ENCODE assay signal across 25 cellular contexts in genomic region chr11:65357856-65358356, GRCh38. TPM values are rescaled to one million over a fixed set of nuclear protein-coding genes. Genes with fewer than 3 reads are reported as not detected.
DNase-seq lines count a peak whose midpoint lies in the region; ATAC-seq, FAIRE-seq and TF ChIP-seq lines count a peak whose summit lies in the region.
"Had no signal": no experiment of that assay in that cellular context is flagged by ENCODE, and none has a peak within 500 bp of the region (broad histone marks: within the 10 kb centered on the region; RNA-seq: fewer than 3 reads in every experiment).

No MANE protein-coding gene starts in this region.

- H4K91ac ChIP-seq in mesenchymal stem cell (ENCODE audit: low read length): no peak overlapping the region

- CTCF ChIA-PET in CD4-positive, alpha-beta T cell (lab: Charles Lee): interaction anchor here (0.6 kb wide), 1 partner anchor 98 kb away, joined by 3 read pairs; no protein-coding TSS in a partner anchor

- H3K36me3 Mint-ChIP-seq in CD4-positive, alpha-beta T cell (ENCODE audit: low read depth): peaks cover 8% of the 10 kb centered on the region

- H3K4ac ChIP-seq in mesenchymal stem cell (ENCODE audit: low read depth in 1 of 2, low read length in 2 of 2): no peak overlapping the region

- H3K4me1 Mint-ChIP-seq in CD4-positive, alpha-beta T cell (ENCODE audit: low read depth): peaks cover 22% of the 10 kb centered on the region

- H2BK15ac ChIP-seq in mesenchymal stem cell (ENCODE audit: low read depth, poor library complexity, severe bottlenecking): no peak overlapping the region

- ATAC-seq in CD4-positive, alpha-beta T cell (ENCODE audit: poor library complexity): no peak
- no peak for ATAC-seq in HG03521 (IDR thresholded peaks at IDR 0.05; ENCODE audit: unreplicated experiment)
- ATAC-seq: A549; activated naive CD8-positive, alpha-beta T cell treated with anti-CD3 and anti-CD28 coated beads, Interleukin-2, amount 50 U/mL, for 24 hours had no signal

- H3K9ac ChIP-seq in mesenchymal stem cell (ENCODE audit: low read length): no peak overlapping the region

- no peak overlapping the region for H2BK12ac ChIP-seq in mesenchymal stem cell (ENCODE audit: low read length in 2 of 2)

- H3K4me1 ChIP-seq in Peyer's patch (peaks cover 4 to 41% (median 9%) of the 10 kb centered on the region in 4 donors), mesenchymal stem cell (ENCODE audit: control insufficient read depth, insufficient read depth, low read depth, low read length) (peaks cover 16% of the 10 kb centered on the region)

- WGBS in mesenchymal stem cell: 83% methylated on average over 5 of the region's 8 CpGs

- H4K8ac ChIP-seq in mesenchymal stem cell (ENCODE audit: low read length): no peak overlapping the region

- H3K18ac ChIP-seq in mesenchymal stem cell (ENCODE audit: low read depth in 1 of 2, low read length in 2 of 2): no peak overlapping the region

- H3K36me3 ChIP-seq in Peyer's patch: no peaks in the 10 kb centered on the region
- H3K36me3 ChIP-seq in mesenchymal stem cell (ENCODE audit: control insufficient read depth in 1 of 2, insufficient read depth in 2 of 2, low read depth in 1 of 2, low read length in 2 of 2): peaks cover 7 to 8% of the 10 kb centered on the region in 2 experiments

- H3K4me3 Mint-ChIP-seq in CD4-positive, alpha-beta T cell: peak overlapping the region; percentile 17
- H3K4me3 Mint-ChIP-seq: activated naive CD8-positive, alpha-beta T cell treated with anti-CD3 and anti-CD28 coated beads, Interleukin-2, amount 50 U/mL, for 24 hours had no signal

- no peaks in the 10 kb centered on the region for H3K9me3 Mint-ChIP-seq in CD4-positive, alpha-beta T cell
- H3K9me3 Mint-ChIP-seq: activated naive CD8-positive, alpha-beta T cell treated with anti-CD3 and anti-CD28 coated beads, Interleukin-2, amount 50 U/mL, for 24 hours had no signal

- no peak overlapping the region for H2BK120ac ChIP-seq in mesenchymal stem cell (ENCODE audit: low read depth, low read length)

- H3K79me1 ChIP-seq in mesenchymal stem cell (replicated peaks; ENCODE audit: low read length, poor library complexity, severe bottlenecking): no peaks in the 10 kb centered on the region

- no peak for TF ChIP-seq CTCF in CD4-positive, alpha-beta T cell (IDR thresholded peaks at IDR 0.05)
- TF ChIP-seq CTCF in Peyer's patch (IDR thresholded peaks at IDR 0.05) (peak in 1 of 6 experiments; percentile 22), fibroblast of the aortic adventitia (IDR thresholded peaks at IDR 0.05; ENCODE audit: insufficient read depth, low read length) (no peak)

- no peak overlapping the region for H3K4me2 ChIP-seq in mesenchymal stem cell (ENCODE audit: low read length, poor library complexity, severe bottlenecking)
- H3K4me2 ChIP-seq: A549 had no signal

- TF ChIP-seq POLR2A in Peyer's patch (IDR thresholded peaks at IDR 0.05): peak in 1 of 2 donors; percentile 74

- no peak overlapping the region for H2AFZ ChIP-seq in mesenchymal stem cell (ENCODE audit: low read depth, low read length)

- H3K14ac ChIP-seq in mesenchymal stem cell (ENCODE audit: low read length in 2 of 2): no peak overlapping the region

- H3K27me3 Mint-ChIP-seq in CD4-positive, alpha-beta T cell: no peaks in the 10 kb centered on the region
- H3K27me3 Mint-ChIP-seq: activated naive CD8-positive, alpha-beta T cell treated with anti-CD3 and anti-CD28 coated beads, Interleukin-2, amount 50 U/mL, for 24 hours had no signal

- no peak overlapping the region for H3K23ac ChIP-seq in mesenchymal stem cell (ENCODE audit: low read length in 2 of 2)

- POLR2A ChIA-PET in CD4-positive, alpha-beta T cell (lab: Charles Lee): interaction anchor here (1.3 to 3.0 kb wide), 2 partner anchors 141 to 149 kb away, joined by 4 to 19 read pairs; partner anchors contain the start of gene MALAT1

- no peak for FAIRE-seq in frontal cortex (lab: Jason Lieb, UNC)
- FAIRE-seq: A549, G401.6 had no signal

- no peaks in the 10 kb centered on the region for H3K27me3 ChIP-seq in CD4-positive, alpha-beta T cell (ENCODE audit: control insufficient read depth, insufficient read depth, low read length)
- no peaks in the 10 kb centered on the region for H3K27me3 ChIP-seq in Peyer's patch
- peaks cover 21 to 25% of the 10 kb centered on the region in 2 experiments for H3K27me3 ChIP-seq in mesenchymal stem cell (ENCODE audit: control insufficient read depth in 1 of 2, insufficient read depth in 1 of 2, low read length in 2 of 2)

- no peak overlapping the region for H3K27ac ChIP-seq in CD4-positive, alpha-beta T cell (ENCODE audit: low read depth, low read length)
- peak overlapping the region in 3 of 4 donors; percentile 43 to 87 (median 80) for H3K27ac ChIP-seq in Peyer's patch
- H3K27ac ChIP-seq in mesenchymal stem cell (ENCODE audit: low read length, poor library complexity, severe bottlenecking): no peak overlapping the region
- H3K27ac ChIP-seq: A549 had no signal

- H2BK5ac ChIP-seq in mesenchymal stem cell (ENCODE audit: low read depth, low read length, poor library complexity, severe bottlenecking): no peak overlapping the region

- no peak overlapping the region for H2AK5ac ChIP-seq in mesenchymal stem cell (ENCODE audit: low read length, severe bottlenecking)

- H3K4me3 ChIP-seq in Peyer's patch: peak overlapping the region in 1 of 4 donors; percentile 11
- H3K4me3 ChIP-seq in fibroblast of the aortic adventitia (ENCODE audit: low read depth, low read length): no peak overlapping the region
- no peak overlapping the region for H3K4me3 ChIP-seq in mesenchymal stem cell (ENCODE audit: insufficient read depth in 1 of 2, low read depth in 1 of 2, low read length in 2 of 2)
- H3K4me3 ChIP-seq: A549 had no signal

- no peak for DNase-seq in CD4-positive, alpha-beta T cell
- DNase-seq in Peyer's patch (peak in 2 of 3 donors; percentile 89 to 92), fibroblast of the aortic adventitia (ENCODE audit: low read depth) (peak; percentile 22), mesenchymal stem cell (peak; percentile 33), NCI-H2107 (lab: John Stamatoyannopoulos, UW) (no peak), frontal cortex (ENCODE audit: low spot score in 2 of 2) (no peak), SIG-M5 treated with dmso at 0.1 percent for 504 hours (lab: John Stamatoyannopoulos, UW; ENCODE audit: unreplicated experiment) (no peak)
- DNase-seq: activated CD4-positive, alpha-beta T cell treated with anti-CD3 and anti-CD28 coated beads, Interleukin-2, amount 50 U/mL, for 48 hours; activated CD4-positive, CD25-positive, alpha-beta regulatory T cell; activated effector memory CD4-positive, alpha-beta T cell treated with anti-CD3 and anti-CD28 coated beads, Interleukin-2, amount 50 U/mL, for 16 hours; activated naive CD8-positive, alpha-beta T cell treated with anti-CD3 and anti-CD28 coated beads, Interleukin-2, amount 50 U/mL, for 24 hours; effector CD4-positive, alpha-beta T cell; foreskin melanocyte; hypothalamus; NCI-H446; NCI-H82; stimulated activated CD4-positive, alpha-beta T cell treated with anti-CD3 and anti-CD28 coated beads, Interleukin-1b, Interleukin-23, amount 100 ng/mL, for 48 hours; T-helper 9 cell had no signal

- intact Hi-C loops in CD4-positive, alpha-beta T cell (cut with DNase I, micrococcal nuclease): no loop called here

- no peaks in the 10 kb centered on the region for H3K9me3 ChIP-seq in CD4-positive, alpha-beta T cell (ENCODE audit: control insufficient read depth, low read length)
- H3K9me3 ChIP-seq in Peyer's patch (no peaks in the 10 kb centered on the region), mesenchymal stem cell (ENCODE audit: control insufficient read depth, low read length) (no peaks in the 10 kb centered on the region)
- H3K9me3 ChIP-seq: A549 had no signal

- H3K27ac Mint-ChIP-seq in CD4-positive, alpha-beta T cell: no peak overlapping the region
- H3K27ac Mint-ChIP-seq: activated naive CD8-positive, alpha-beta T cell treated with anti-CD3 and anti-CD28 coated beads, Interleukin-2, amount 50 U/mL, for 24 hours had no signal

RNA-seq across cellular contexts. Expression of gene TIGD3, which starts 3.4 kb away (rescaled TPM):
- total RNA-seq in CD4-positive, alpha-beta T cell: under 1 TPM; 0.73 to 0.85 TPM
- total RNA-seq in Peyer's patch (10 to 100 TPM in 1 of 4 donors, 1 to 10 TPM in 3; 3.3 to 11.7 (median 7.7) TPM), fibroblast of the aortic adventitia (ENCODE audit: low replicate concordance) (0.27 TPM in 1 of 2 replicates, not detected in the other), frontal cortex (5.3 TPM)
- 0.06 TPM for polyA plus RNA-seq in mesenchymal stem cell (2013, experiment 1 of 2)
- polyA plus RNA-seq in mesenchymal stem cell (2013, experiment 2 of 2): 0.05 TPM
- total RNA-seq: lung microvascular endothelial cell, posterior vena cava, skeletal muscle tissue, ureter had no signal

RNA-seq across cellular contexts. Expression of gene DPF2, which starts 24.3 kb away (rescaled TPM):
- total RNA-seq in CD4-positive, alpha-beta T cell: 10 to 100 TPM; 50.3 to 60.1 TPM
- total RNA-seq in Peyer's patch: 10 to 100 TPM; 25.0 to 47.0 (median 39.5) TPM
- total RNA-seq in fibroblast of the aortic adventitia (ENCODE audit: low replicate concordance): 46.4 and 75.9 TPM in 2 replicates
- polyA plus RNA-seq in mesenchymal stem cell (2013, experiment 1 of 2): 52.4 TPM
- polyA plus RNA-seq in mesenchymal stem cell (2013, experiment 2 of 2): 46.0 TPM
- total RNA-seq in frontal cortex: 17.5 TPM

RNA-seq across cellular contexts. Expression of gene SLC25A45, which starts 24.5 kb away (rescaled TPM):
- 10 to 100 TPM; 40.0 to 40.8 TPM for total RNA-seq in CD4-positive, alpha-beta T cell
- total RNA-seq in Peyer's patch (10 to 100 TPM; 23.3 to 50.6 (median 40.2) TPM), fibroblast of the aortic adventitia (ENCODE audit: low replicate concordance) (0.41 and 5.8 TPM in 2 replicates), frontal cortex (0.41 TPM)
- polyA plus RNA-seq in mesenchymal stem cell (2013, experiment 1 of 2): 2.2 TPM
- 1.9 TPM for polyA plus RNA-seq in mesenchymal stem cell (2013, experiment 2 of 2)

RNA-seq across cellular contexts. Expression of gene FRMD8, which starts 28.5 kb away (rescaled TPM):
- total RNA-seq in CD4-positive, alpha-beta T cell: 10 to 100 TPM; 19.4 to 25.3 TPM
- total RNA-seq in Peyer's patch (100 to 1,000 TPM in 2 of 4 donors, 10 to 100 TPM in 2; 51.2 to 115 (median 102) TPM), fibroblast of the aortic adventitia (ENCODE audit: low replicate concordance) (42.7 and 172 TPM in 2 replicates), frontal cortex (8.2 TPM)
- polyA plus RNA-seq in mesenchymal stem cell (2013, experiment 1 of 2): 24.6 TPM
- polyA plus RNA-seq in mesenchymal stem cell (2013, experiment 2 of 2): 25.1 TPM

RNA-seq across cellular contexts. Expression of gene CDC42EP2, which starts 43.2 kb away (rescaled TPM):
- under 1 TPM in 1 of 2 experiments, not detected in 1; 0.96 TPM for total RNA-seq in CD4-positive, alpha-beta T cell
- total RNA-seq in Peyer's patch: 10 to 100 TPM; 13.2 to 26.9 (median 24.7) TPM
- total RNA-seq in fibroblast of the aortic adventitia (ENCODE audit: low replicate concordance): 4.7 and 28.0 TPM in 2 replicates
- polyA plus RNA-seq in mesenchymal stem cell (2013, experiment 1 of 2): 22.3 TPM
- 21.3 TPM for polyA plus RNA-seq in mesenchymal stem cell (2013, experiment 2 of 2)
- 6.1 TPM for total RNA-seq in frontal cortex

Comparison
In these comparisons a context has a peak if more than half of its experiments do, and no peak if none do; other contexts are left out.
1. DNase-seq: peak in Peyer's patch (2 of 3), fibroblast of the aortic adventitia (single experiment) and mesenchymal stem cell (single experiment); none in CD4-positive, alpha-beta T cell (0 of 10), NCI-H2107 (single experiment), frontal cortex (0 of 2) and SIG-M5 treated with dmso at 0.1 percent for 504 hours (single experiment).
2. H3K27ac ChIP-seq: peak in Peyer's patch (3 of 4); none in CD4-positive, alpha-beta T cell (single experiment) and mesenchymal stem cell (single experiment).